20 cellular contexts compared by ENCODE assay signal in genomic region chr6:125700591-125701353, GRCh38. TPM values are rescaled to one million over a fixed set of nuclear protein-coding genes. Genes with fewer than 3 reads are reported as not detected.
DNase-seq lines count a peak whose midpoint lies in the region; ATAC-seq, FAIRE-seq and TF ChIP-seq lines count a peak whose summit lies in the region.
"Had no signal": no experiment of that assay in that cellular context is flagged by ENCODE, and none has a peak within 500 bp of the region (broad histone marks: within the 10 kb centered on the region; RNA-seq: fewer than 3 reads in every experiment).

No MANE protein-coding gene starts in this region.

- H3K36me3 ChIP-seq in ascending aorta = no peaks in the 10 kb centered on the region
- H3K36me3 ChIP-seq in iPS-20b (ENCODE audit: insufficient read depth, low read depth, low read length) = peaks cover 55% of the 10 kb centered on the region
- no peaks in the 10 kb centered on the region for H3K36me3 ChIP-seq in A673 (ENCODE audit: insufficient read depth, low read length, poor library complexity, severe bottlenecking)
- H3K36me3 ChIP-seq: upper lobe of right lung, WERI-Rb-1 had no signal

- TF ChIP-seq CTCF in ascending aorta (IDR thresholded peaks at IDR 0.05) (no peak), A673 (conservative IDR thresholded peaks at IDR 0.05; ENCODE audit: low read depth, low read length) (no peak)

- no peak for FAIRE-seq in GM12891 (lab: Jason Lieb, UNC)

- in situ Hi-C loops in Caki2 (cut with HindIII; ENCODE audit: low pct_unique_long_range_greater_than_20kb, low sequenced_read_pairs) = no loop called here

- no peak for ATAC-seq in left cardiac atrium
- ATAC-seq: activated naive CD8-positive, alpha-beta T cell treated with anti-CD3 and anti-CD28 coated beads, Interleukin-2, amount 50 U/mL, for 24 hours; stimulated activated naive B cell treated with anti-CD40 and anti-IgM and Interleukin-4, amounts not matched to agents 10 μg/mL and 1 μg/mL and 100 μg/mL, for 72 hours; upper lobe of right lung had no signal

- CTCF ChIA-PET in A673 (lab: Charles Lee) = no interaction called here

- no TSS peak for BruUV-seq in A673 (replicated peaks; lab: Mats Ljungman, UMichigan)

- H3K4me3 ChIP-seq in ascending aorta (no peak overlapping the region), iPS-20b (ENCODE audit: low read length) (peak overlapping the region; percentile 34), A673 (ENCODE audit: low read depth, low read length, poor library complexity, severe bottlenecking) (no peak overlapping the region)
- H3K4me3 ChIP-seq: upper lobe of right lung had no signal

- H3K4me1 ChIP-seq in ascending aorta (peaks cover 0 to 7% of the 10 kb centered on the region in 2 donors), iPS-20b (ENCODE audit: insufficient read depth, low read length) (peaks cover 16% of the 10 kb centered on the region), A673 (ENCODE audit: insufficient read depth, low read length, poor library complexity, severe bottlenecking) (no peaks in the 10 kb centered on the region)
- H3K4me1 ChIP-seq: upper lobe of right lung had no signal

- TF ChIP-seq POLR2A in GM12891 (IDR thresholded peaks at IDR 0.05; ENCODE audit: low read depth, low read length) = no peak

- peak overlapping the region; percentile 31 to 66 for H3K27ac ChIP-seq in ascending aorta
- H3K27ac ChIP-seq in iPS-20b (ENCODE audit: low read length) = peak overlapping the region; percentile 30
- H3K27ac ChIP-seq in A673 (ENCODE audit: low read depth, low read length, poor library complexity, severe bottlenecking) = no peak overlapping the region
- H3K27ac ChIP-seq: upper lobe of right lung, WERI-Rb-1 had no signal

- no peaks in the 10 kb centered on the region for H3K9me3 ChIP-seq in ascending aorta
- H3K9me3 ChIP-seq in iPS-20b (ENCODE audit: insufficient read depth, low read depth, low read length) = peaks cover 24% of the 10 kb centered on the region
- H3K9me3 ChIP-seq in A673 (ENCODE audit: low read depth, low read length, poor library complexity, severe bottlenecking) = no peaks in the 10 kb centered on the region
- H3K9me3 ChIP-seq: upper lobe of right lung had no signal

- POLR2A ChIA-PET in A673 (lab: Charles Lee; ENCODE audit: low non-redundant PET) = no interaction called here

- DNase-seq in Caki2 (ENCODE audit: low read depth) (peak; percentile 6), ascending aorta (ENCODE audit: low spot score in 2 of 2) (no peak), putamen (ENCODE audit: low spot score) (peak; percentile 90), activated gamma-delta T cell (lab: John Stamatoyannopoulos, UW) (no peak), A673 (ENCODE audit: low spot score) (no peak), left cardiac atrium (no peak), GM12891 (ENCODE audit: insufficient read length, low spot score) (no peak)
- DNase-seq: activated naive CD8-positive, alpha-beta T cell treated with anti-CD3 and anti-CD28 coated beads, Interleukin-2, amount 50 U/mL, for 24 hours; EL; naive B cell; NCI-H146; NCI-H226; stimulated activated naive B cell treated with anti-CD40 and anti-IgM and Interleukin-4, amounts not matched to agents 10 μg/mL and 1 μg/mL and 100 μg/mL, for 72 hours; T-helper 1 cell; upper lobe of right lung; WERI-Rb-1 had no signal

- peak overlapping the region; percentile 18; the same call in 1 of the 2 replicates for H3K9ac ChIP-seq in iPS-20b (ENCODE audit: low read depth, low read length)

- intact Hi-C loops in ascending aorta (cut with DNase I) = no loop called here
- intact Hi-C loops in A673 (cut with micrococcal nuclease; ENCODE audit: unreplicated experiment) = no loop called here
- intact Hi-C loops in left cardiac atrium (cut with DNase I) = no loop called here

- H3K27me3 ChIP-seq in ascending aorta (no peaks in the 10 kb centered on the region), iPS-20b (ENCODE audit: insufficient read depth, low read length) (no peaks in the 10 kb centered on the region; the same call in 1 of the 2 replicates), A673 (replicated peaks; ENCODE audit: insufficient read depth, low read depth, low read length, poor library complexity) (no peaks in the 10 kb centered on the region)
- H3K27me3 ChIP-seq: upper lobe of right lung had no signal

TF ChIP-seq in GM12891, 5 proteins besides CTCF, POLR2A, EP300 and RAD21:
- TF ChIP-seq POU2F2 (IDR thresholded peaks at IDR 0.05; ENCODE audit: low read depth, low read length) (no peak), PAX5 (IDR thresholded peaks at IDR 0.05; ENCODE audit: insufficient read depth, low read length, severe bottlenecking) (no peak), POLR2AphosphoS5 (IDR thresholded peaks at IDR 0.05; ENCODE audit: low read depth, low read length) (no peak), TAF1 (IDR thresholded peaks at IDR 0.05; ENCODE audit: low read depth, low read length) (no peak), SPI1 (IDR thresholded peaks at IDR 0.05; ENCODE audit: low read depth, low read length) (no peak)
TF ChIP-seq in GM12891: peak in this region for 0.

RNA-seq across cellular contexts. Expression of gene HEY2, which starts 48.7 kb away (rescaled TPM):
- total RNA-seq in Caki2 (2014; rRNA removed; shearing (Covaris generic); ENCODE audit: low replicate concordance) = 3.2 TPM in 2 replicates
- total RNA-seq in ascending aorta = 0.32 TPM
- total RNA-seq in A673 (2021) = 0.15 and 0.32 TPM in 2 replicates
- 1 to 10 TPM; 2.1 to 2.5 TPM for total RNA-seq in left cardiac atrium
- 0.14 TPM for polyA plus RNA-seq in GM12891 (2012; ENCODE audit: low read depth, missing spikeins)
- total RNA-seq: activated T-helper 1 cell treated with anti-CD3 and anti-CD28 coated beads, Interleukin-12 subunit alpha, Interleukin-12 subunit beta, Interleukin-2, Interleukin-4 antibody, amounts not matched to agents 30 ng/mL and 10 ng/mL and 1 ng/mL, durations not matched to agents 14 hours and 24 hours and 36 hours; fibroblast of villous mesenchyme; M059J had no signal

Comparison
In these comparisons a context has a peak if more than half of its experiments do, and no peak if none do; other contexts are left out.
1. DNase-seq: peak in Caki2 (single experiment) and putamen (single experiment); none in ascending aorta (0 of 2), activated gamma-delta T cell (single experiment), A673 (single experiment), left cardiac atrium (single experiment) and GM12891 (single experiment).